Comparison of ENCODE assay signal across 1 cellular context in genomic region chr22:31935961-31936635, GRCh38.
TF ChIP-seq lines count a peak whose summit lies in the region.

No MANE protein-coding gene starts in this region.

TF ChIP-seq in HEK293, 187 proteins besides CTCF, POLR2A, EP300 and RAD21:
- TF ChIP-seq ZFHX2 (tag by site-specific recombination; conservative IDR thresholded peaks at IDR 0.05) (peak; percentile 27; the same call in 1 of the 2 replicates), ZNF837 (tag by site-specific recombination; IDR thresholded peaks at IDR 0.05) (no peak), ZBTB17 (tag by site-specific recombination; IDR thresholded peaks at IDR 0.05) (peak; percentile 43; the same call in 1 of the 2 replicates), EGR2 (tag by site-specific recombination; IDR thresholded peaks at IDR 0.05; ENCODE audit: low read depth) (0 out of 2 replicates have a peak, but pooled peaks have one; percentile 32), ZNF112 (tag by site-specific recombination; IDR thresholded peaks at IDR 0.05) (no peak), ZNF571 (tag by site-specific recombination; IDR thresholded peaks at IDR 0.05) (no peak)
